In the genomic region with DNA sequence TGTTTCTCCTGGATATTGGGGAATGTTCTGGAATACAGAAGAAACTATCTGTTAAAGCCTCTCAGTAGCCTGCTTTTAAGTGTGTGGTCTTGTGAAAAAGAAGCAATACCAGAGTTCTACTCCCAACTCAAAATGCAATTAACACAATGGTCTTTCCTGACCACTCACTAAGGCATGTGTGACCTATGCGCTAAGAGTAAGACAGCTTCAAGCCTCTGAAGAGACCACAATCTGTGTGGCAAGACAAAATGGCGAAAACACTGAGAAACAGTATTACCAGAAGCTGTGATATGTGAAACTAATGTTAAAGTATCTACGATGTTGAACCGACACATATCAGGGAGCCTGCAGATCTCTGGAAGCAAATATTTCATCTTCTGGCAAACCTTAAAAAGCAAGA, we compare ENCODE assay signal across 16 cellular contexts. TPM values are rescaled to one million over a fixed set of nuclear protein-coding genes. Genes with fewer than 3 reads are reported as not detected.
A peak's percentile ranks its signal among the peaks of the same experiment; 100 is the strongest.
DNase-seq lines count a peak whose midpoint lies in the region; ATAC-seq and TF ChIP-seq lines count a peak whose summit lies in the region.
"Had no signal": no experiment of that assay in that cellular context is flagged by ENCODE, and none has a peak within 500 bp of the region (broad histone marks: within the 10 kb centered on the region; RNA-seq: fewer than 3 reads in every experiment).

No MANE protein-coding gene starts in this region.

- H2BK12ac ChIP-seq in trophoblast cell (ENCODE audit: low read length) = no peak overlapping the region

- no peak overlapping the region for H3K18ac ChIP-seq in IMR-90 (ENCODE audit: low read depth, low read length)
- H3K18ac ChIP-seq in trophoblast cell (ENCODE audit: low read length) = no peak overlapping the region

- H2BK5ac ChIP-seq in IMR-90 (ENCODE audit: low read depth, low read length, poor library complexity, severe bottlenecking) (no peak overlapping the region), trophoblast cell (ENCODE audit: low read depth, low read length, poor library complexity) (no peak overlapping the region)

- ATAC-seq in IMR-90 (ENCODE audit: low read depth) (no peak), Panc1 (no peak)

- H4K8ac ChIP-seq in IMR-90 (ENCODE audit: low read depth in 2 of 2, low read length in 2 of 2) = no peak overlapping the region
- H4K8ac ChIP-seq in trophoblast cell (ENCODE audit: low read depth, low read length) = no peak overlapping the region

- no peaks in the 10 kb centered on the region for H3K9me3 Mint-ChIP-seq in immature natural killer cell
- H3K9me3 Mint-ChIP-seq: CD4-positive, alpha-beta T cell; HFFc6 had no signal

- POLR2A ChIA-PET in IMR-90 (lab: Charles Lee; ENCODE audit: unreplicated experiment) = no interaction called here
- POLR2A ChIA-PET in Panc1 (lab: Charles Lee) = no interaction called here

- H2AK5ac ChIP-seq in IMR-90 (ENCODE audit: low read depth, low read length) (no peak overlapping the region), trophoblast cell (ENCODE audit: low read length) (no peak overlapping the region)

- H3K9me1 ChIP-seq in IMR-90 (ENCODE audit: insufficient read depth, low read length) = peaks cover 14% of the 10 kb centered on the region; the same call in 1 of the 2 replicates

- no peak overlapping the region for H3K56ac ChIP-seq in IMR-90 (ENCODE audit: extremely low read depth, insufficient read depth, low read length)

- peaks cover 23 to 76% of the 10 kb centered on the region in 2 experiments for H3K79me1 ChIP-seq in IMR-90 (ENCODE audit: low read depth in 1 of 2, low read length in 2 of 2)
- peaks cover 2% of the 10 kb centered on the region for H3K79me1 ChIP-seq in trophoblast cell (ENCODE audit: low read length)

- H3K4me1 Mint-ChIP-seq in immature natural killer cell = peaks cover 35 to 44% of the 10 kb centered on the region in 2 donors

- no peaks in the 10 kb centered on the region for H3K9me3 ChIP-seq in IMR-90 (ENCODE audit: control insufficient read depth, insufficient read depth, low read length)
- no peaks in the 10 kb centered on the region for H3K9me3 ChIP-seq in Panc1 (ENCODE audit: control insufficient read depth, insufficient read depth, low read depth, low read length)
- no peaks in the 10 kb centered on the region for H3K9me3 ChIP-seq in trophoblast cell (ENCODE audit: insufficient read depth, low read depth, low read length)
- H3K9me3 ChIP-seq: HAP-1 had no signal

- H4K12ac ChIP-seq in trophoblast cell (ENCODE audit: low read depth, low read length) = no peak overlapping the region

- peak overlapping the region; percentile 28 to 64 (median 46) for H3K4me3 Mint-ChIP-seq in immature natural killer cell
- H3K4me3 Mint-ChIP-seq: B cell; CD4-positive, alpha-beta T cell; HFFc6 had no signal

- H3K36me3 ChIP-seq in IMR-90 (ENCODE audit: control insufficient read depth, insufficient read depth, low read length) = 0 out of 2 replicates have a peak, but pooled peaks cover 1% of the 10 kb centered on the region
- no peaks in the 10 kb centered on the region for H3K36me3 ChIP-seq in Panc1 (ENCODE audit: control insufficient read depth, insufficient read depth, low read length)
- peaks cover 0 to 3% of the 10 kb centered on the region in 2 experiments for H3K36me3 ChIP-seq in trophoblast cell (ENCODE audit: control insufficient read depth in 1 of 2, insufficient read depth in 2 of 2, low read length in 2 of 2)

- H3K27me3 Mint-ChIP-seq in immature natural killer cell (ENCODE audit: low read depth in 3 of 3) = peaks cover 0 to 6% (median 5%) of the 10 kb centered on the region in 3 donors
- H3K27me3 Mint-ChIP-seq: B cell; CD4-positive, alpha-beta T cell had no signal

- in situ Hi-C loops in IMR-90 (cut with MboI; ENCODE audit: low sequenced_read_pairs) (no loop called here), Panc1 (cut with HindIII; ENCODE audit: low pct_unique_long_range_greater_than_20kb, low sequenced_read_pairs) (no loop called here), G401 (cut with HindIII; ENCODE audit: low sequenced_read_pairs) (no loop called here)

- H2AK9ac ChIP-seq in IMR-90 (replicated peaks; ENCODE audit: low read depth, low read length, poor library complexity) = no peak overlapping the region

- H2BK120ac ChIP-seq in IMR-90 (ENCODE audit: low read depth, low read length) (no peak overlapping the region), trophoblast cell (ENCODE audit: insufficient read depth, low read length, poor library complexity) (no peak overlapping the region)

- TF ChIP-seq CTCF in IMR-90 (conservative IDR thresholded peaks at IDR 0.05; ENCODE audit: low read depth, low read length) = no peak
- no peak for TF ChIP-seq CTCF in Panc1 (IDR thresholded peaks at IDR 0.05)

- peaks cover 32% of the 10 kb centered on the region for H4K20me1 ChIP-seq in IMR-90 (ENCODE audit: insufficient read depth, low read length)

- no peaks in the 10 kb centered on the region for H3K79me2 ChIP-seq in trophoblast cell (ENCODE audit: control insufficient read depth, insufficient read depth, low read length, poor library complexity)

- H3K23ac ChIP-seq in IMR-90 (ENCODE audit: low read depth, low read length) (peak overlapping the region; percentile 55; the same call in 1 of the 2 replicates), trophoblast cell (ENCODE audit: low read length) (no peak overlapping the region)

- H3K27ac ChIP-seq in IMR-90 (ENCODE audit: insufficient read depth, low read length) (no peak overlapping the region), Panc1 (ENCODE audit: low read length) (no peak overlapping the region), trophoblast cell (ENCODE audit: low read depth, low read length) (peak overlapping the region; percentile 39)
- H3K27ac ChIP-seq: HL-60 had no signal

- H3K27me3 ChIP-seq in IMR-90 (ENCODE audit: control insufficient read depth, insufficient read depth, low read length) (no peaks in the 10 kb centered on the region), Panc1 (ENCODE audit: control insufficient read depth, insufficient read depth, low read length) (no peaks in the 10 kb centered on the region), trophoblast cell (ENCODE audit: insufficient read depth, low read length) (no peaks in the 10 kb centered on the region)

- intact Hi-C loops in IMR-90 (cut with micrococcal nuclease) = no loop called here
- intact Hi-C loops in Panc1 (cut with micrococcal nuclease; ENCODE audit: unreplicated experiment) = no loop called here

- H2AFZ ChIP-seq in IMR-90 (replicated peaks; ENCODE audit: low read length, poor library complexity) (no peak overlapping the region), trophoblast cell (ENCODE audit: insufficient read depth, low read length, poor library complexity) (no peak overlapping the region)

- H3K14ac ChIP-seq in IMR-90 (replicated peaks; ENCODE audit: low read depth, low read length) (no peak overlapping the region), trophoblast cell (ENCODE audit: low read length) (no peak overlapping the region)

- H4K5ac ChIP-seq in IMR-90 (ENCODE audit: low read depth, low read length) = no peak overlapping the region

- dilution Hi-C loops in IMR-90 (cut with HindIII; ENCODE audit: low sequenced_read_pairs, unreplicated experiment) = no loop called here

- peaks cover 1 to 11% (median 2%) of the 10 kb centered on the region in 3 donors for H3K36me3 Mint-ChIP-seq in immature natural killer cell

- H3K4ac ChIP-seq in IMR-90 (ENCODE audit: low read depth, low read length) = no peak overlapping the region
- H3K4ac ChIP-seq in trophoblast cell (ENCODE audit: low read depth, low read length) = no peak overlapping the region

- H3K9ac ChIP-seq in IMR-90 (ENCODE audit: low read depth, low read length) (no peak overlapping the region), trophoblast cell (ENCODE audit: low read length) (no peak overlapping the region)

- no peak overlapping the region for H2BK20ac ChIP-seq in IMR-90 (ENCODE audit: low read depth, low read length)

- no peak overlapping the region for H2BK15ac ChIP-seq in IMR-90 (ENCODE audit: low read depth, low read length)

- H4K91ac ChIP-seq in IMR-90 (ENCODE audit: insufficient read depth, low read depth, low read length) = no peak overlapping the region
- H4K91ac ChIP-seq in trophoblast cell (ENCODE audit: low read depth, low read length) = no peak overlapping the region

- TSS peak; percentile 26 for BruUV-seq in IMR-90 (replicated peaks; lab: Mats Ljungman, UMichigan)
- TSS peak; percentile 63 for BruUV-seq in Panc1 (replicated peaks; lab: Mats Ljungman, UMichigan)

- no peak for DNase-seq in IMR-90
- no peak for DNase-seq in Panc1 (ENCODE audit: low read depth, low spot score)
- peak; percentile 46 to 54 (median 54) for DNase-seq in immature natural killer cell
- no peak for DNase-seq in trophoblast cell
- no peak for DNase-seq in OCI-M1 (lab: John Stamatoyannopoulos, UW)
- DNase-seq in G401 (ENCODE audit: low spot score) = no peak
- no peak for DNase-seq in stimulated activated CD4-positive, alpha-beta T cell treated with anti-CD3 and anti-CD28 coated beads, Interleukin-12 subunit alpha, Interleukin-12 subunit beta, amount 100 ng/mL, for 4 hours
- DNase-seq: Calu3; CD4-positive, alpha-beta T cell; DMS79 treated with DMSO at 0.1 percent for 48 hours; EL; GDM1; HFFc6 had no signal

- WGBS in IMR-90 (ENCODE audit: extremely low coverage in 2 of 2, insufficient read length in 1 of 2), 2 experiments = 83% methylated on average over 1 of the region's 4 CpGs; no CpG with 5 or more reads in 1 of the 2 experiments
- WGBS in trophoblast cell (ENCODE audit: extremely low coverage, insufficient coverage, insufficient read length) = no CpG with 5 or more reads among the region's 4 CpGs

- H3K27ac Mint-ChIP-seq in immature natural killer cell = peak overlapping the region; percentile 27 to 61 (median 55)
- H3K27ac Mint-ChIP-seq: B cell; CD4-positive, alpha-beta T cell; HFFc6 had no signal

- no peak overlapping the region for H3K4me3 ChIP-seq in IMR-90 (ENCODE audit: insufficient read depth, low read depth, low read length)
- H3K4me3 ChIP-seq in Panc1 (ENCODE audit: low read depth in 2 of 2, low read length in 2 of 2) = no peak overlapping the region
- H3K4me3 ChIP-seq in trophoblast cell (ENCODE audit: low read depth, low read length) = no peak overlapping the region
- H3K4me3 ChIP-seq: HAP-1 had no signal

- H3K4me2 ChIP-seq in IMR-90 (ENCODE audit: low read depth, low read length) = no peak overlapping the region
- no peak overlapping the region for H3K4me2 ChIP-seq in trophoblast cell (ENCODE audit: low read length)

- no peak for TF ChIP-seq RAD21 in IMR-90 (IDR thresholded peaks at IDR 0.05; ENCODE audit: low read length)

- TF ChIP-seq POLR2A in IMR-90 (IDR thresholded peaks at IDR 0.05; ENCODE audit: low read depth, low read length) = no peak

- CTCF ChIA-PET in IMR-90 (lab: Yijun Ruan, JAX) (interaction anchor here (1.0 to 1.2 kb wide), 2 partner anchors 19 to 83 kb away, joined by 3 read pairs; no protein-coding TSS in a partner anchor), Panc1 (lab: Charles Lee) (no interaction called here)

- H3K4me1 ChIP-seq in IMR-90 (ENCODE audit: control insufficient read depth, insufficient read depth, low read length) (no peaks in the 10 kb centered on the region), Panc1 (ENCODE audit: control insufficient read depth, insufficient read depth, low read length) (peaks cover 2% of the 10 kb centered on the region; the same call in 1 of the 2 replicates), trophoblast cell (ENCODE audit: control insufficient read depth in 1 of 2, insufficient read depth in 2 of 2, low read length in 2 of 2) (peaks cover 10 to 11% of the 10 kb centered on the region in 2 experiments)
- H3K4me1 ChIP-seq: HAP-1 had no signal

RNA-seq across cellular contexts. Expression of a gene that starts 33.8 kb away (rescaled TPM):
- total RNA-seq in IMR-90 (2012; rRNA removed) (106 TPM in 2 replicates), Panc1 (2021; ENCODE audit: unreplicated experiment) (82.7 TPM)
- polyA plus RNA-seq in IMR-90 (2012; rRNA removed) (35.0 and 42.4 TPM in 2 replicates), immature natural killer cell (10 to 100 TPM in 1 of 3 donors, 1 to 10 TPM in 2; 2.2 to 12.7 (median 6.5) TPM)
- polyA plus RNA-seq in IMR-90 (2012; cell fraction: cytosol; rRNA removed) = 12.1 and 16.0 TPM in 2 replicates
- polyA plus RNA-seq in IMR-90 (2012; cell fraction: nucleus; rRNA removed; ENCODE audit: low replicate concordance) = 16.5 and 76.9 TPM in 2 replicates
- polyA plus RNA-seq in Panc1 (2012; ENCODE audit: insufficient read length) = 61.9 TPM
- polyA plus RNA-seq in trophoblast cell (2013) = 52.2 and 52.9 TPM in 2 replicates
- 88.1 and 131 TPM in 2 replicates for total RNA-seq in G401 (2014; rRNA removed; shearing (Covaris generic))

Comparison
In these comparisons a context has a peak if more than half of its experiments do, and no peak if none do; other contexts are left out.
1. DNase-seq: peak in immature natural killer cell (3 of 3); none in IMR-90 (single experiment), Panc1 (single experiment), trophoblast cell (0 of 2), OCI-M1 (single experiment), G401 (single experiment) and stimulated activated CD4-positive, alpha-beta T cell treated with anti-CD3 and anti-CD28 coated beads, Interleukin-12 subunit alpha, Interleukin-12 subunit beta, amount 100 ng/mL, for 4 hours (single experiment).